In genomic region chr5:60395712-60396329, GRCh38 we compare ENCODE assay signal across 18 cellular contexts.
DNase-seq lines count a peak whose midpoint lies in the region; ATAC-seq and TF ChIP-seq lines count a peak whose summit lies in the region.
"Had no signal": no experiment of that assay in that cellular context is flagged by ENCODE, and none has a peak within 500 bp of the region (broad histone marks: within the 10 kb centered on the region; RNA-seq: fewer than 3 reads in every experiment).

No MANE protein-coding gene starts in this region.

- no peaks in the 10 kb centered on the region for H3K79me2 ChIP-seq in GM23338 (replicated peaks; ENCODE audit: insufficient read depth)
- H3K79me2 ChIP-seq in Loucy (ENCODE audit: insufficient read depth, low read length): no peaks in the 10 kb centered on the region
- no peaks in the 10 kb centered on the region for H3K79me2 ChIP-seq in mesendoderm (ENCODE audit: control insufficient read depth, insufficient read depth, low read length)

- H3K4me1 Mint-ChIP-seq in GM23338 (peaks cover under 1% of the 10 kb centered on the region; the same call in 2 of the 3 replicates), chondrocyte (ENCODE audit: low read depth) (no peaks in the 10 kb centered on the region), nephron progenitor cell (no peaks in the 10 kb centered on the region)

- H3K4me2 ChIP-seq in GM23338 (no peak overlapping the region), Loucy (ENCODE audit: low read depth, low read length, poor library complexity, severe bottlenecking) (no peak overlapping the region), mesendoderm (ENCODE audit: low read length) (no peak overlapping the region)

- H3K27ac ChIP-seq in GM23338 (ENCODE audit: low read depth): no peak overlapping the region
- no peak overlapping the region for H3K27ac ChIP-seq in mesendoderm (ENCODE audit: low read depth, low read length)
- H3K27ac ChIP-seq: coronary artery, right atrium auricular region, upper lobe of left lung had no signal

- no peak overlapping the region for H3K18ac ChIP-seq in mesendoderm (ENCODE audit: low read length)

- no peaks in the 10 kb centered on the region for H3K27me3 Mint-ChIP-seq in GM23338 (ENCODE audit: insufficient read depth, low read depth, poor library complexity)
- no peaks in the 10 kb centered on the region for H3K27me3 Mint-ChIP-seq in chondrocyte (ENCODE audit: low read depth)
- H3K27me3 Mint-ChIP-seq in nephron progenitor cell (ENCODE audit: low read depth, poor library complexity): no peaks in the 10 kb centered on the region

- H3K4me3 ChIP-seq in GM23338 (no peak overlapping the region), Loucy (ENCODE audit: low read length, poor library complexity, severe bottlenecking) (no peak overlapping the region), mesendoderm (ENCODE audit: low read length) (no peak overlapping the region)
- H3K4me3 ChIP-seq: coronary artery, right atrium auricular region, upper lobe of left lung had no signal

- H3K23ac ChIP-seq in mesendoderm (ENCODE audit: low read length): no peak overlapping the region

- WGBS in mesendoderm (ENCODE audit: extremely low coverage, insufficient coverage, low lambda C conversion rate): no CpG with 5 or more reads among the region's 5 CpGs

- no peak overlapping the region for H4K8ac ChIP-seq in mesendoderm (ENCODE audit: low read depth, low read length)

- H3K4me1 ChIP-seq in GM23338 (ENCODE audit: insufficient read depth) (no peaks in the 10 kb centered on the region), Loucy (ENCODE audit: insufficient read depth, low read length, poor library complexity, severe bottlenecking) (no peaks in the 10 kb centered on the region), mesendoderm (ENCODE audit: control insufficient read depth, low read depth, low read length) (no peaks in the 10 kb centered on the region)
- H3K4me1 ChIP-seq: right atrium auricular region, upper lobe of left lung had no signal

- H3K27me3 ChIP-seq in GM23338 (ENCODE audit: insufficient read depth): no peaks in the 10 kb centered on the region
- H3K27me3 ChIP-seq in Loucy (ENCODE audit: insufficient read depth, low read length, poor library complexity, severe bottlenecking): no peaks in the 10 kb centered on the region
- H3K27me3 ChIP-seq in mesendoderm (ENCODE audit: insufficient read depth, low read length, poor library complexity): no peaks in the 10 kb centered on the region
- H3K27me3 ChIP-seq: right atrium auricular region, upper lobe of left lung had no signal

- no peaks in the 10 kb centered on the region for H3K9me3 Mint-ChIP-seq in GM23338
- H3K9me3 Mint-ChIP-seq in chondrocyte (ENCODE audit: low read depth): no peaks in the 10 kb centered on the region
- H3K9me3 Mint-ChIP-seq in nephron progenitor cell: no peaks in the 10 kb centered on the region

- no peak overlapping the region for H3K27ac Mint-ChIP-seq in GM23338
- no peak overlapping the region for H3K27ac Mint-ChIP-seq in chondrocyte (ENCODE audit: unreplicated experiment)
- no peak overlapping the region for H3K27ac Mint-ChIP-seq in nephron progenitor cell

- no peak overlapping the region for H2BK120ac ChIP-seq in mesendoderm (ENCODE audit: low read depth, low read length)

- H3K36me3 ChIP-seq in GM23338 (ENCODE audit: insufficient read depth) (no peaks in the 10 kb centered on the region), Loucy (ENCODE audit: insufficient read depth, low read length) (no peaks in the 10 kb centered on the region), mesendoderm (ENCODE audit: control insufficient read depth, insufficient read depth, low read length) (no peaks in the 10 kb centered on the region)
- H3K36me3 ChIP-seq: right atrium auricular region, upper lobe of left lung had no signal

- no peak overlapping the region for H2BK5ac ChIP-seq in mesendoderm (ENCODE audit: low read length)

- H3K9ac ChIP-seq in Loucy (ENCODE audit: low read depth, low read length, poor library complexity, severe bottlenecking): no peak overlapping the region
- H3K9ac ChIP-seq in mesendoderm (ENCODE audit: low read length): no peak overlapping the region

- peak; percentile 32 to 45; a peak in 3 of 4 replicates for TF ChIP-seq CTCF in GM23338 (conservative IDR thresholded peaks at IDR 0.05; ENCODE audit: low read depth in 2 of 2)
- peak; percentile 42 for TF ChIP-seq CTCF in Loucy (conservative IDR thresholded peaks at IDR 0.05; ENCODE audit: low read length)
- peak; percentile 34 for TF ChIP-seq CTCF in chondrocyte (IDR thresholded peaks at IDR 0.05)
- TF ChIP-seq CTCF in nephron progenitor cell (IDR thresholded peaks at IDR 0.05): no peak

- 0 out of 2 replicates have a peak, but pooled peaks cover 4% of the 10 kb centered on the region for H3K9me2 ChIP-seq in GM23338 (ENCODE audit: insufficient read depth)
- H3K9me2 ChIP-seq in Loucy (replicated peaks; ENCODE audit: low read depth, low read length): no peaks in the 10 kb centered on the region

- no peaks in the 10 kb centered on the region for H4K20me1 ChIP-seq in GM23338 (replicated peaks; ENCODE audit: insufficient read depth)
- no peaks in the 10 kb centered on the region for H4K20me1 ChIP-seq in Loucy (ENCODE audit: insufficient read depth, low read length, poor library complexity, severe bottlenecking)

- no peak overlapping the region for H3K56ac ChIP-seq in mesendoderm (ENCODE audit: low read length)

- H3K4ac ChIP-seq in mesendoderm (ENCODE audit: low read depth, low read length): no peak overlapping the region

- H3K79me1 ChIP-seq in mesendoderm (ENCODE audit: low read length): no peaks in the 10 kb centered on the region

- H2AFZ ChIP-seq in GM23338: no peak overlapping the region
- no peak overlapping the region for H2AFZ ChIP-seq in Loucy (ENCODE audit: low read length)

- no peak overlapping the region for H2BK15ac ChIP-seq in mesendoderm (replicated peaks; ENCODE audit: low read depth)

- H3K36me3 Mint-ChIP-seq in GM23338 (ENCODE audit: low read depth) (no peaks in the 10 kb centered on the region), chondrocyte (ENCODE audit: low read depth) (no peaks in the 10 kb centered on the region), nephron progenitor cell (ENCODE audit: low read depth) (no peaks in the 10 kb centered on the region)

- H4K5ac ChIP-seq in mesendoderm (ENCODE audit: low read length): no peak overlapping the region

- no peaks in the 10 kb centered on the region for H3K9me3 ChIP-seq in Loucy (ENCODE audit: insufficient read depth, low read depth, low read length)
- H3K9me3 ChIP-seq: right atrium auricular region, upper lobe of left lung had no signal

- ATAC-seq in GM23338: peak; percentile 78
- no peak for ATAC-seq in HG02610 (IDR thresholded peaks at IDR 0.05; ENCODE audit: unreplicated experiment)

- DNase-seq in GM23338 (ENCODE audit: low spot score): peak; percentile 43
- DNase-seq in chondrocyte (ENCODE audit: low spot score): no peak
- peak; percentile 55 for DNase-seq in mesendoderm
- DNase-seq in nephron progenitor cell: no peak
- no peak for DNase-seq in hippocampal formation (lab: John Stamatoyannopoulos, UW)
- DNase-seq: activated effector memory CD4-positive, alpha-beta T cell treated with Interleukin-2 at 50 U/mL for 16 hours; AML-193; NCI-H1048; NCI-H187 treated with DMSO at 0.1 percent for 48 hours; NCI-H446 treated with DMSO at 0.1 percent for 48 hours; NK-92 treated with Interleukin-12 subunit alpha and Interleukin-12 subunit beta, amount 100 ng/mL, for 24 hours; occipital lobe; stimulated activated CD8-positive, alpha-beta memory T cell treated with anti-CD3 and anti-CD28 coated beads, Interleukin-4, amount 100 ng/mL, for 48 hours; upper lobe of left lung had no signal

- H2AK5ac ChIP-seq in mesendoderm (ENCODE audit: low read length): no peak overlapping the region

- H3F3A ChIP-seq in GM23338 (replicated peaks; ENCODE audit: low read depth) (no peaks in the 10 kb centered on the region), Loucy (ENCODE audit: low read depth) (no peaks in the 10 kb centered on the region)

- H3K4me3 Mint-ChIP-seq in GM23338 (no peak overlapping the region), chondrocyte (ENCODE audit: unreplicated experiment) (no peak overlapping the region), nephron progenitor cell (no peak overlapping the region)

TF ChIP-seq in GM23338, 12 proteins besides CTCF, POLR2A, EP300 and RAD21 (continues in another document):
- TF ChIP-seq ZNF331 (CRISPR knock-in tag; IDR thresholded peaks at IDR 0.05; ENCODE audit: low read depth) (no peak), CREB1 (CRISPR knock-in tag; IDR thresholded peaks at IDR 0.05; ENCODE audit: low read depth) (no peak), ZNF114 (CRISPR knock-in tag; IDR thresholded peaks at IDR 0.05) (no peak)

Comparison
In these comparisons a context has a peak if more than half of its experiments do, and no peak if none do; other contexts are left out.
1. DNase-seq: peak in GM23338 (single experiment) and mesendoderm (single experiment); none in chondrocyte (single experiment), nephron progenitor cell (single experiment) and hippocampal formation (0 of 2).